In the genomic region with DNA sequence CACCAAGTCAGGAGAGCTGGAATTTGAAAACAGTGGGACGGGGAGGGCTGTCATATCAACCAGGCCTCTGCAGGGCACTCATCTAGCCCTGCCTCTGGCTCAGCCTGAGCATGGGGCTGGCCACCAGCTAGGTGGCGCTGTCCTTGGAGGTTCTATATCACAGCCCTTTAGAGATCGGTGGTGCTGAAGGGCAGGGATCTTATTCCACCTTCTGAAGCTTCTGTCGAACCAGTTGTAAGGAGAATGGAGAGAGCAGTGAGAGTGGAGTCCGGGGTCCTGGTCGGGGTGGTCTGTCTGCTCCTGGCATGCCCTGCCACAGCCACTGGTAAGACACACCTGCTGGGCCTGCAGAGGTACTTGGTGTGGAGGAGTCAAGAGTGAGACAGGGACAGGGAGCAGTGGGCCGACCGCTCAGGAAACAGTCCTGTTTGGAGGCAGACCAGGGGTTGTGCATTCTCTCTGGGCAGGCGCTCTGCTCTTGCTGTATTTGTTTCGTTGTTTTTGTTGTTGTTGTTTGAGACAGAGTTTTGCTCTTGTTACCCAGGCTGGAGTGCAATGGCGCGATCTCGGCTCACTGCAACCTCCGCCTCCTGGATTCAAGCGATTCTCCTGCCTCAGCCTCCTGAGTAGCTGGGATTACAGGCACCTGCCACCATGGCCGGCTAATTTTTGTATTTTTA, we compare ENCODE assay signal across 8 cellular contexts. TPM values are rescaled to one million over a fixed set of nuclear protein-coding genes. Genes with fewer than 3 reads are reported as not detected.
DNase-seq lines count a peak whose midpoint lies in the region; ATAC-seq and TF ChIP-seq lines count a peak whose summit lies in the region.

A gene with protein sequence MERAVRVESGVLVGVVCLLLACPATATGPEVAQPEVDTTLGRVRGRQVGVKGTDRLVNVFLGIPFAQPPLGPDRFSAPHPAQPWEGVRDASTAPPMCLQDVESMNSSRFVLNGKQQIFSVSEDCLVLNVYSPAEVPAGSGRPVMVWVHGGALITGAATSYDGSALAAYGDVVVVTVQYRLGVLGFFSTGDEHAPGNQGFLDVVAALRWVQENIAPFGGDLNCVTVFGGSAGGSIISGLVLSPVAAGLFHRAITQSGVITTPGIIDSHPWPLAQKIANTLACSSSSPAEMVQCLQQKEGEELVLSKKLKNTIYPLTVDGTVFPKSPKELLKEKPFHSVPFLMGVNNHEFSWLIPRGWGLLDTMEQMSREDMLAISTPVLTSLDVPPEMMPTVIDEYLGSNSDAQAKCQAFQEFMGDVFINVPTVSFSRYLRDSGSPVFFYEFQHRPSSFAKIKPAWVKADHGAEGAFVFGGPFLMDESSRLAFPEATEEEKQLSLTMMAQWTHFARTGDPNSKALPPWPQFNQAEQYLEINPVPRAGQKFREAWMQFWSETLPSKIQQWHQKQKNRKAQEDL (plus strand): TSS at position 202 of the 680 bp plus-strand sequence. CDS start 42 bp downstream, at position 244.

- TF ChIP-seq EP300 in esophagus muscularis mucosa (IDR thresholded peaks at IDR 0.05) (no peak), tibial nerve (IDR thresholded peaks at IDR 0.05) (no peak)

- DNase-seq in AG08395 (ENCODE audit: low spot score) = peak; percentile 74
- DNase-seq in NCI-H748 (lab: John Stamatoyannopoulos, UW; ENCODE audit: unreplicated experiment) = peak; percentile 65
- DNase-seq in activated CD4-positive, alpha-beta memory T cell treated with anti-CD3 and anti-CD28 coated beads for 36 hours = peak; percentile 83
- DNase-seq in esophagus muscularis mucosa (ENCODE audit: extremely low spot score) = no peak
- peak; percentile 31 for DNase-seq in natural killer cell
- DNase-seq in tibial nerve (ENCODE audit: low spot score in 2 of 2) = peak in 1 of 2 donors; percentile 21

- no peaks in the 10 kb centered on the region for H3K27me3 Mint-ChIP-seq in activated CD4-positive, alpha-beta memory T cell treated with anti-CD3 and anti-CD28 coated beads for 36 hours
- H3K27me3 Mint-ChIP-seq in natural killer cell (ENCODE audit: low read depth in 2 of 2) = peaks cover 12 to 16% of the 10 kb centered on the region in 2 donors

- ATAC-seq in GM18505 (IDR thresholded peaks at IDR 0.05; ENCODE audit: unreplicated experiment) (peak; percentile 81), HG03354 (IDR thresholded peaks at IDR 0.05; ENCODE audit: poor library complexity, severe bottlenecking, unreplicated experiment) (peak; percentile 78), natural killer cell (peak; percentile 71 to 89 (median 84))

- H3K27ac ChIP-seq in esophagus muscularis mucosa (replicated peaks in 1 of 4) (no peak within 1 kb of the TSS), tibial nerve (peak within 1 kb of the TSS in 1 of 4 donors; percentile 9)

- POLR2A ChIA-PET in activated CD4-positive, alpha-beta memory T cell treated with anti-CD3 and anti-CD28 coated beads for 36 hours (lab: Charles Lee) = no interaction called here

- TF ChIP-seq POLR2A in GM18505 (IDR thresholded peaks at IDR 0.05; ENCODE audit: borderline replicate concordance, extremely low read depth, insufficient read depth, insufficient read length) (no peak), esophagus muscularis mucosa (IDR thresholded peaks at IDR 0.05; ENCODE audit: low read depth) (no peak), tibial nerve (IDR thresholded peaks at IDR 0.05) (no peak)

- H3K36me3 Mint-ChIP-seq in activated CD4-positive, alpha-beta memory T cell treated with anti-CD3 and anti-CD28 coated beads for 36 hours = no peaks in the 10 kb centered on the region
- H3K36me3 Mint-ChIP-seq in natural killer cell = no peaks in the 10 kb centered on the region

- WGBS in esophagus muscularis mucosa = 76% methylated on average over 14 of the region's 16 CpGs
- 55 to 67% methylated on average over 16 of the region's 16 CpGs for WGBS in tibial nerve, 2 donors

- no peaks in the 10 kb centered on the region for H3K9me3 ChIP-seq in esophagus muscularis mucosa
- no peaks in the 10 kb centered on the region for H3K9me3 ChIP-seq in tibial nerve

- H3K4me1 Mint-ChIP-seq in activated CD4-positive, alpha-beta memory T cell treated with anti-CD3 and anti-CD28 coated beads for 36 hours (ENCODE audit: low read depth) = peaks cover 18% of the 10 kb centered on the region
- H3K4me1 Mint-ChIP-seq in natural killer cell = peaks cover 0 to 9% of the 10 kb centered on the region in 2 donors

- H3K4me1 ChIP-seq in esophagus muscularis mucosa (no peaks in the 10 kb centered on the region), tibial nerve (no peaks in the 10 kb centered on the region)

- H3K27me3 ChIP-seq in esophagus muscularis mucosa (peaks cover 0 to 6% (median 0%) of the 10 kb centered on the region in 4 donors), tibial nerve (no peaks in the 10 kb centered on the region)

- no peak within 1 kb of the TSS for H3K4me3 ChIP-seq in esophagus muscularis mucosa
- H3K4me3 ChIP-seq in tibial nerve = no peak within 1 kb of the TSS

- H3K36me3 ChIP-seq in esophagus muscularis mucosa = no peaks in the 10 kb centered on the region
- no peaks in the 10 kb centered on the region for H3K36me3 ChIP-seq in tibial nerve

- H3K9me3 Mint-ChIP-seq in activated CD4-positive, alpha-beta memory T cell treated with anti-CD3 and anti-CD28 coated beads for 36 hours = no peaks in the 10 kb centered on the region
- no peaks in the 10 kb centered on the region for H3K9me3 Mint-ChIP-seq in natural killer cell

- intact Hi-C loops in activated CD4-positive, alpha-beta memory T cell treated with anti-CD3 and anti-CD28 coated beads for 36 hours (cut with micrococcal nuclease) = no loop called here
- intact Hi-C loops in esophagus muscularis mucosa (cut with DNase I) (no loop called here), natural killer cell (cut with micrococcal nuclease) (no loop called here)

- TF ChIP-seq CTCF in esophagus muscularis mucosa (IDR thresholded peaks at IDR 0.05) (peak; percentile 35 to 63 (median 37)), natural killer cell (IDR thresholded peaks at IDR 0.05) (peak; percentile 61), tibial nerve (IDR thresholded peaks at IDR 0.05) (peak; percentile 35 to 52 (median 41))

- peak within 1 kb of the TSS; percentile 42 for H3K4me3 Mint-ChIP-seq in activated CD4-positive, alpha-beta memory T cell treated with anti-CD3 and anti-CD28 coated beads for 36 hours
- H3K4me3 Mint-ChIP-seq in natural killer cell = no peak within 1 kb of the TSS

- H3K27ac Mint-ChIP-seq in activated CD4-positive, alpha-beta memory T cell treated with anti-CD3 and anti-CD28 coated beads for 36 hours = no peak within 1 kb of the TSS
- H3K27ac Mint-ChIP-seq in natural killer cell = no peak within 1 kb of the TSS

- CTCF ChIA-PET in activated CD4-positive, alpha-beta memory T cell treated with anti-CD3 and anti-CD28 coated beads for 36 hours (lab: Charles Lee) = interaction anchor here (0.7 to 5.8 kb wide), 32 partner anchors 8 to 487 kb away, joined by 3 to 50 read pairs (median 5); a partner anchor contains a TSS

RNA-seq across cellular contexts. Expression of the gene that starts here (rescaled TPM):
- 1 to 10 TPM; 1.6 to 3.0 TPM for total RNA-seq in activated CD4-positive, alpha-beta memory T cell treated with anti-CD3 and anti-CD28 coated beads for 36 hours
- total RNA-seq in esophagus muscularis mucosa (under 1 TPM in 3 of 4 donors, not detected in 1; 0.23 to 0.42 (median 0.33) TPM), natural killer cell (under 1 TPM; 0.19 to 0.95 (median 0.27) TPM), tibial nerve (1 to 10 TPM in 2 of 4 donors, under 1 TPM in 2; 0.21 to 9.2 (median 0.81) TPM)

Comparison
In these comparisons a context has a peak if more than half of its experiments do, and no peak if none do; other contexts are left out.
1. Peak in DNase-seq and ATAC-seq in natural killer cell; RNA of the gene not detected or under 1 TPM.